ENCODE assay signal across 24 cellular contexts in the genomic region with DNA sequence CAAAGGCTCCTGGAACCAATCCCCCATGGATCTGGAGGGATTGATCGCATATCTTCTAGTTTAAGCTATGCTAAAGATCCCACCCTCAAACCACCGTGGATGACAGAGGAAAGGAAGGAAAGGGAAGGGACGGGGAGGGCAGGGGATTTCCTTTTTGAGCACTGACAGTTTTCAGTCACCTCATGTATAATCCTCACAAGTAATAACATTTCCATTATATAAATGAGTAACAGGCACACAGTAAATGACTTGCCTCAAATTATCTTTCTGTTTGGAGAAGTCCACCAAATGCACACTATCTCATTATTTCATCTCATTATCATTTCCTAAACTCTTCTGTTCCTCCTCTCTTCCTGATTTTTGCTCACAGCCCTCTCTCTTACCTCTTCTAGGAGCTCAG.
DNase-seq lines count a peak whose midpoint lies in the region; ATAC-seq lines count a peak whose summit lies in the region.
"Had no signal": no experiment of that assay in that cellular context is flagged by ENCODE, and none has a peak within 500 bp of the region (broad histone marks: within the 10 kb centered on the region; RNA-seq: fewer than 3 reads in every experiment).

No MANE protein-coding gene starts in this region.

- no peak overlapping the region for H3K4me3 ChIP-seq in BLaER1
- H3K4me3 ChIP-seq: dorsolateral prefrontal cortex, vagina had no signal

- peaks cover 25% of the 10 kb centered on the region for H3K4me1 Mint-ChIP-seq in activated T-cell treated with anti-CD3 and anti-CD28 coated beads, Interleukin-2, amount 50 U/mL, for 72 hours (ENCODE audit: low read depth)
- peaks cover 24 to 32% of the 10 kb centered on the region in 2 donors for H3K4me1 Mint-ChIP-seq in immature natural killer cell
- H3K4me1 Mint-ChIP-seq: memory B cell had no signal

- peaks cover 37% of the 10 kb centered on the region for H3K36me3 ChIP-seq in BLaER1

- H3K4me3 Mint-ChIP-seq in activated T-cell treated with anti-CD3 and anti-CD28 coated beads, Interleukin-2, amount 50 U/mL, for 72 hours = peak overlapping the region; percentile 30 to 41
- H3K4me3 Mint-ChIP-seq in immature natural killer cell = peak overlapping the region in 3 of 5 donors; percentile 10 to 46 (median 15)
- H3K4me3 Mint-ChIP-seq: activated naive CD4-positive, alpha-beta T cell treated with anti-CD3 and anti-CD28 coated beads, Interleukin-2, amount 10 ng/mL, durations not matched to agents 7 days and 5 days; memory B cell had no signal

- peaks cover 25 to 46% of the 10 kb centered on the region in 2 donors for H3K36me3 Mint-ChIP-seq in activated T-cell treated with anti-CD3 and anti-CD28 coated beads, Interleukin-2, amount 50 U/mL, for 72 hours (ENCODE audit: insufficient read depth in 2 of 2)
- H3K36me3 Mint-ChIP-seq in immature natural killer cell = peaks cover 29 to 48% (median 44%) of the 10 kb centered on the region in 3 donors

- no peaks in the 10 kb centered on the region for H3K27me3 ChIP-seq in BLaER1
- H3K27me3 ChIP-seq: dorsolateral prefrontal cortex, vagina had no signal

- H3K9me3 ChIP-seq in BLaER1 = peaks cover 24% of the 10 kb centered on the region

- H3K27me3 Mint-ChIP-seq in activated T-cell treated with anti-CD3 and anti-CD28 coated beads, Interleukin-2, amount 50 U/mL, for 72 hours (ENCODE audit: low read depth) = no peaks in the 10 kb centered on the region
- peaks cover 0 to 2% (median 0%) of the 10 kb centered on the region in 3 donors for H3K27me3 Mint-ChIP-seq in immature natural killer cell (ENCODE audit: low read depth in 3 of 3)
- H3K27me3 Mint-ChIP-seq: activated naive CD4-positive, alpha-beta T cell treated with anti-CD3 and anti-CD28 coated beads, Interleukin-2, amount 10 ng/mL, durations not matched to agents 7 days and 5 days; memory B cell had no signal

- DNase-seq in activated CD4-positive, alpha-beta T cell treated with anti-CD3 and anti-CD28 coated beads for 48 hours = peak; percentile 16
- DNase-seq in activated CD4-positive, alpha-beta T cell treated with anti-CD3 and anti-CD28 coated beads for 1 hour = no peak
- peak; percentile 11 to 19 for DNase-seq in activated T-cell treated with anti-CD3 and anti-CD28 coated beads, Interleukin-2, amount 50 U/mL, for 72 hours
- DNase-seq in immature natural killer cell (no peak), A172 (ENCODE audit: low spot score) (no peak), DMS79 (lab: John Stamatoyannopoulos, UW) (no peak)
- DNase-seq: activated naive CD4-positive, alpha-beta T cell treated with anti-CD3 and anti-CD28 coated beads, Interleukin-2, amount 10 ng/mL, durations not matched to agents 7 days and 5 days; DMS53; dorsolateral prefrontal cortex; H7; hippocampal formation; NCI-H1417 treated with DMSO at 0.1 percent for 48 hours; NCI-H2081; NCI-H2227 treated with DMSO at 0.1 percent for 48 hours; NCI-H526 treated with DMSO at 0.1 percent for 48 hours; posterior cingulate gyrus; right cardiac atrium; Right ventricle myocardium superior; stimulated activated naive CD4-positive, alpha-beta T cell had no signal

- no peak overlapping the region for H3K27ac ChIP-seq in BLaER1
- H3K27ac ChIP-seq: vagina had no signal

- H4K20me1 ChIP-seq in BLaER1 = no peaks in the 10 kb centered on the region

- H3K9me3 Mint-ChIP-seq in activated T-cell treated with anti-CD3 and anti-CD28 coated beads, Interleukin-2, amount 50 U/mL, for 72 hours = peaks cover 7 to 13% of the 10 kb centered on the region in 2 donors
- H3K9me3 Mint-ChIP-seq in immature natural killer cell = peaks cover 10 to 20% (median 14%) of the 10 kb centered on the region in 6 donors

- ATAC-seq in activated T-cell treated with anti-CD3 and anti-CD28 coated beads, Interleukin-2, amount 50 U/mL, for 72 hours (replicated peaks in 1 of 2) = peak; percentile 61 to 63
- no peak for ATAC-seq in HG03039 (IDR thresholded peaks at IDR 0.05; ENCODE audit: unreplicated experiment)
- ATAC-seq: left lobe of liver, right cardiac atrium had no signal

- H3K27ac Mint-ChIP-seq in activated T-cell treated with anti-CD3 and anti-CD28 coated beads, Interleukin-2, amount 50 U/mL, for 72 hours = peak overlapping the region; percentile 31
- H3K27ac Mint-ChIP-seq in immature natural killer cell = peak overlapping the region; percentile 12 to 86 (median 64)
- H3K27ac Mint-ChIP-seq: activated naive CD4-positive, alpha-beta T cell treated with anti-CD3 and anti-CD28 coated beads, Interleukin-2, amount 10 ng/mL, durations not matched to agents 7 days and 5 days; memory B cell had no signal

- H3K4me2 ChIP-seq in BLaER1 = peak overlapping the region; percentile 28

- H3K4me1 ChIP-seq in BLaER1 = peaks cover 10% of the 10 kb centered on the region
- H3K4me1 ChIP-seq: vagina had no signal

- no peak overlapping the region for H3K9ac ChIP-seq in BLaER1

Comparison
In these comparisons a context has a peak if more than half of its experiments do, and no peak if none do; other contexts are left out.
1. DNase-seq: peak in activated CD4-positive, alpha-beta T cell treated with anti-CD3 and anti-CD28 coated beads for 48 hours (single experiment) and activated T-cell treated with anti-CD3 and anti-CD28 coated beads, Interleukin-2, amount 50 U/mL, for 72 hours (2 of 2); none in activated CD4-positive, alpha-beta T cell treated with anti-CD3 and anti-CD28 coated beads for 1 hour (single experiment), immature natural killer cell (0 of 3), A172 (single experiment) and DMS79 (single experiment).